9 cellular contexts compared by ENCODE assay signal in genomic region chr2:106065983-106066826, GRCh38.
DNase-seq lines count a peak whose midpoint lies in the region; ATAC-seq, FAIRE-seq and TF ChIP-seq lines count a peak whose summit lies in the region.
"Had no signal": no experiment of that assay in that cellular context is flagged by ENCODE, and none has a peak within 500 bp of the region (broad histone marks: within the 10 kb centered on the region; RNA-seq: fewer than 3 reads in every experiment).

No MANE protein-coding gene starts in this region.

- H3K4me3 ChIP-seq in HUES64 (ENCODE audit: low read length) (peak overlapping the region; percentile 64), skeletal muscle tissue (ENCODE audit: low read length in 3 of 3) (peak overlapping the region; percentile 57 to 71 (median 70))

- 26% methylated on average over 26 of the region's 26 CpGs for WGBS in HUES64

- H3K36me3 ChIP-seq in HUES64 (ENCODE audit: insufficient read depth, low read length) = no peaks in the 10 kb centered on the region
- no peaks in the 10 kb centered on the region for H3K36me3 ChIP-seq in skeletal muscle tissue (ENCODE audit: control insufficient read depth in 3 of 3, insufficient read depth in 3 of 3, low read length in 3 of 3)

- no peak overlapping the region for H3K27ac ChIP-seq in HUES64 (ENCODE audit: low read depth, low read length)
- no peak overlapping the region for H3K27ac ChIP-seq in skeletal muscle tissue (ENCODE audit: low read depth, low read length)

- peaks cover 27% of the 10 kb centered on the region for H3K27me3 Mint-ChIP-seq in brain

- H3K4me1 ChIP-seq in HUES64 (ENCODE audit: insufficient read depth, low read length) = peaks cover 13% of the 10 kb centered on the region; the same call in 1 of the 2 replicates
- peaks cover 12 to 18% (median 14%) of the 10 kb centered on the region in 3 donors for H3K4me1 ChIP-seq in skeletal muscle tissue (ENCODE audit: control insufficient read depth in 3 of 3, insufficient read depth in 3 of 3, low read length in 3 of 3)

- DNase-seq in kidney tubule cell (ENCODE audit: low spot score) (peak; percentile 4), NCI-H1092 treated with DMSO at 0.1 percent for 48 hours (lab: John Stamatoyannopoulos, UW) (no peak), GM19239 (ENCODE audit: insufficient read length, low spot score) (no peak)

- TF ChIP-seq CTCF in brain (conservative IDR thresholded peaks at IDR 0.05) = no peak

- no peak for FAIRE-seq in GM19239 (lab: Jason Lieb, UNC)
- FAIRE-seq: G401.6 had no signal

- H3K27me3 ChIP-seq in HUES64 (ENCODE audit: insufficient read depth, low read length) (peaks cover 32% of the 10 kb centered on the region), skeletal muscle tissue (ENCODE audit: control insufficient read depth in 3 of 3, insufficient read depth in 3 of 3, low read length in 3 of 3) (peaks cover 0 to 8% (median 5%) of the 10 kb centered on the region in 3 donors)

- H3K9ac ChIP-seq in HUES64 (ENCODE audit: low read depth, low read length) = no peak overlapping the region
- H3K9ac ChIP-seq in skeletal muscle tissue (ENCODE audit: low read depth in 1 of 3, low read length in 3 of 3) = peak overlapping the region; percentile 34 to 57 (median 53)

- no peaks in the 10 kb centered on the region for H3K9me3 ChIP-seq in HUES64 (ENCODE audit: insufficient read depth, low read depth, low read length)
- H3K9me3 ChIP-seq in skeletal muscle tissue (ENCODE audit: control insufficient read depth in 3 of 3, low read length in 3 of 3) = no peaks in the 10 kb centered on the region

- ATAC-seq in HG03432 (IDR thresholded peaks at IDR 0.05; ENCODE audit: unreplicated experiment) = no peak
- ATAC-seq in HG02678 (IDR thresholded peaks at IDR 0.05; ENCODE audit: unreplicated experiment) = no peak

- H3K4me1 Mint-ChIP-seq in brain = peaks cover 38% of the 10 kb centered on the region

- H3K36me3 Mint-ChIP-seq in brain = no peaks in the 10 kb centered on the region

- peak overlapping the region in 2 of 5 experiments; percentile 4 to 77 for H3K27ac Mint-ChIP-seq in brain

- H3K9me3 Mint-ChIP-seq in brain = peaks cover 0 to 3% (median 0%) of the 10 kb centered on the region in 5 experiments

- peak overlapping the region; percentile 49 to 81 (median 72) for H3K4me3 Mint-ChIP-seq in brain
